Comparison of ENCODE assay signal across 16 cellular contexts in genomic region chr1:169594391-169594790, GRCh38. TPM values are rescaled to one million over a fixed set of nuclear protein-coding genes. Genes with fewer than 3 reads are reported as not detected.
DNase-seq lines count a peak whose midpoint lies in the region; ATAC-seq, FAIRE-seq and TF ChIP-seq lines count a peak whose summit lies in the region.
"Had no signal": no experiment of that assay in that cellular context is flagged by ENCODE, and none has a peak within 500 bp of the region (broad histone marks: within the 10 kb centered on the region; RNA-seq: fewer than 3 reads in every experiment).

No MANE protein-coding gene starts in this region.

- CTCF ChIA-PET in GM12878 (lab: Yijun Ruan, JAX): interaction anchor here (1.7 to 3.8 kb wide), 3 partner anchors 8 to 216 kb away, joined by 5 to 17 read pairs (median 17); partner anchors contain the start of gene F5

- peak; percentile 60 for ATAC-seq in GM18517 (IDR thresholded peaks at IDR 0.05; ENCODE audit: unreplicated experiment)
- peak; percentile 57 for ATAC-seq in GM21360 (IDR thresholded peaks at IDR 0.05; ENCODE audit: unreplicated experiment)
- peak; percentile 76 for ATAC-seq in HG03442 (IDR thresholded peaks at IDR 0.05; ENCODE audit: unreplicated experiment)
- peak; percentile 95 for ATAC-seq in GM12878
- no peak for ATAC-seq in HG03097 (IDR thresholded peaks at IDR 0.05; ENCODE audit: low FRiP score, unreplicated experiment)
- ATAC-seq: left lobe of liver, Right ventricle myocardium inferior had no signal

- RAD21 ChIA-PET in GM12878 (lab: Charles Lee; ENCODE audit: unreplicated experiment): interaction anchor here (1.9 to 2.1 kb wide), 2 partner anchors 42 to 118 kb away, joined by 5 to 8 read pairs; no protein-coding TSS in a partner anchor

- SMC1A ChIA-PET in GM12878 (lab: Charles Lee; ENCODE audit: uncharacterized antibody, unreplicated experiment): interaction anchor here (1.0 to 3.8 kb wide), 6 partner anchors 8 to 118 kb away, joined by 3 to 20 read pairs (median 6); no protein-coding TSS in a partner anchor

- peak; percentile 88 for FAIRE-seq in GM12878 (lab: Jason Lieb, UNC)

- H4K20me1 ChIP-seq in GM12878 (ENCODE audit: control insufficient read depth, insufficient read depth): no peaks in the 10 kb centered on the region

- no peak for TF ChIP-seq RAD21 in GM12878 (IDR thresholded peaks at IDR 0.05; ENCODE audit: insufficient read depth, low read depth, low read length)

- H3K36me3 ChIP-seq in GM12878 (ENCODE audit: control insufficient read depth in 2 of 2, insufficient read depth in 2 of 2, low read length in 1 of 2): no peaks in the 10 kb centered on the region
- H3K36me3 ChIP-seq: ascending aorta, HAP-1, stomach had no signal

- no TSS peak for BruUV-seq in GM12878 (replicated peaks; lab: Mats Ljungman, UMichigan)

- POLR2A ChIA-PET in GM12878 (lab: Charles Lee): no interaction called here

- 2% methylated on average over 3 of the region's 3 CpGs for WGBS in GM12878 (ENCODE audit: insufficient coverage, insufficient replicate concordance, low lambda C conversion rate, missing lambda C conversion rate)

- H3K4me1 ChIP-seq in GM12878 (ENCODE audit: control insufficient read depth, insufficient read depth, low read length): peaks cover 12% of the 10 kb centered on the region
- H3K4me1 ChIP-seq: ascending aorta, HAP-1, stomach had no signal

- H3K4me3 ChIP-seq in GM12878: peak overlapping the region; percentile 30; the same call in 1 of the 2 replicates
- H3K4me3 ChIP-seq: ascending aorta, HAP-1, stomach had no signal

- no peaks in the 10 kb centered on the region for H3K27me3 ChIP-seq in GM12878 (replicated peaks in 1 of 2; ENCODE audit: control insufficient read depth in 2 of 2, insufficient read depth in 2 of 2, low read length in 1 of 2)
- H3K27me3 ChIP-seq: ascending aorta, stomach had no signal

- intact Hi-C loops in GM12878 (cut with micrococcal nuclease; ENCODE audit: unreplicated experiment): no loop called here

- H2AFZ ChIP-seq in GM12878 (ENCODE audit: control insufficient read depth, low read depth, low read length): no peak overlapping the region

- H3K4me2 ChIP-seq in GM12878 (ENCODE audit: control insufficient read depth, insufficient read depth): peak overlapping the region; percentile 63

- H3K79me2 ChIP-seq in GM12878 (ENCODE audit: control insufficient read depth, insufficient read depth, low read length): no peaks in the 10 kb centered on the region

- H3K9me3 ChIP-seq in GM12878 (replicated peaks; ENCODE audit: control insufficient read depth, insufficient read depth, low read length): no peaks in the 10 kb centered on the region
- H3K9me3 ChIP-seq: ascending aorta, HAP-1, stomach had no signal

- H3K27ac ChIP-seq in GM12878 (ENCODE audit: control insufficient read depth, insufficient read depth): no peak overlapping the region
- H3K27ac ChIP-seq: ascending aorta, stomach had no signal

- in situ Hi-C loops in GM12878 (cut with MboI): no loop called here

- no peak overlapping the region for H3K9ac ChIP-seq in GM12878 (ENCODE audit: control insufficient read depth, insufficient read depth, low read length)

- DNase-seq in GM12878 (ENCODE audit: low read depth, low spot score) (peak; percentile 76), NCI-H2029 treated with DMSO at 0.1 percent for 48 hours (lab: John Stamatoyannopoulos, UW) (no peak), SIG-M5 treated with dmso at 0.1 percent for 504 hours (lab: John Stamatoyannopoulos, UW; ENCODE audit: unreplicated experiment) (no peak)
- DNase-seq: Calu3, NCI-H1092, NCI-H526, stomach had no signal

- no peak for TF ChIP-seq POLR2A in GM12878 (IDR thresholded peaks at IDR 0.05; ENCODE audit: low read depth, low read length)

- peak; percentile 61 to 75; a peak in 2 of 4 replicates for TF ChIP-seq EP300 in GM12878 (IDR thresholded peaks at IDR 0.05; ENCODE audit: borderline replicate concordance in 1 of 2, control insufficient read depth in 1 of 2, low read depth in 2 of 2, low read length in 2 of 2)

- no peak for TF ChIP-seq CTCF in GM12878 (IDR thresholded peaks at IDR 0.05 in 2 of 3, conservative IDR thresholded peaks at IDR 0.05 in 1 of 3; ENCODE audit: control insufficient read depth in 2 of 3, extremely low read depth in 1 of 3, insufficient read depth in 1 of 3, low read depth in 3 of 3, low read length in 3 of 3)

TF ChIP-seq in GM12878, 131 proteins besides CTCF, POLR2A, EP300 and RAD21 (continues in another document):
- no peak for TF ChIP-seq LARP7 (IDR thresholded peaks at IDR 0.05)
- no peak for TF ChIP-seq CBX3 (IDR thresholded peaks at IDR 0.05; ENCODE audit: borderline replicate concordance, low read depth)
- TF ChIP-seq ZZZ3 (IDR thresholded peaks at IDR 0.05; ENCODE audit: control insufficient read depth, insufficient read length, low read depth): no peak
- TF ChIP-seq BCL3 (IDR thresholded peaks at IDR 0.05; ENCODE audit: borderline replicate concordance, insufficient read depth, low read depth, low read length, poor library complexity, severe bottlenecking): peak; percentile 47
- TF ChIP-seq EGR1 (IDR thresholded peaks at IDR 0.05; ENCODE audit: borderline replicate concordance in 1 of 2, low read depth in 2 of 2, low read length in 2 of 2): no peak
- no peak; the same call in 1 of the 2 replicates for TF ChIP-seq CHD2 (IDR thresholded peaks at IDR 0.05; ENCODE audit: borderline replicate concordance, low read depth, low read length)
- peak; percentile 69; the same call in 1 of the 2 replicates for TF ChIP-seq IRF4 (IDR thresholded peaks at IDR 0.05; ENCODE audit: low read depth, low read length)
- no peak for TF ChIP-seq FOXK2 (IDR thresholded peaks at IDR 0.05)
- no peak for TF ChIP-seq POU2F2 (IDR thresholded peaks at IDR 0.05; ENCODE audit: borderline replicate concordance, low read depth, low read length)
- TF ChIP-seq ATF7 (IDR thresholded peaks at IDR 0.05; ENCODE audit: low read depth): 0 out of 2 replicates have a peak, but pooled peaks have one; percentile 37
- no peak for TF ChIP-seq ETV6 (conservative IDR thresholded peaks at IDR 0.05 in 1 of 2, IDR thresholded peaks at IDR 0.05 in 1 of 2; ENCODE audit: borderline replicate concordance in 1 of 2, low read depth in 1 of 2)
- TF ChIP-seq NFIC (IDR thresholded peaks at IDR 0.05; ENCODE audit: low read depth, low read length): peak; percentile 43
- TF ChIP-seq RAD51 (IDR thresholded peaks at IDR 0.05): no peak
- TF ChIP-seq KAT2A (conservative IDR thresholded peaks at IDR 0.05; ENCODE audit: control insufficient read depth, low read depth, low read length): no peak

RNA-seq across cellular contexts. Expression of gene F5, which starts 8.1 kb away (rescaled TPM):
- total RNA-seq in GM12878 (2013; cell fraction: nucleolus; rRNA removed): not detected in 2 replicates
- total RNA-seq in GM12878 (2014; rRNA removed) (under 0.01 and 0.22 TPM in 2 replicates), GM12878 (2014; rRNA removed; fragmentation: Illumina TruSeq; extraction: Trizol) (0.09 and 0.18 TPM in 2 replicates), GM12878 (2021) (0.29 and 0.72 TPM in 2 replicates)
- polyA plus RNA-seq in GM12878 (2011; ENCODE audit: low read depth): not detected
- polyA plus RNA-seq in GM12878 (2011; rRNA removed) (3.8 and 4.9 TPM in 2 replicates), GM12878 (2014; fragmentation: Illumina TruSeq; extraction: Trizol) (0.40 and 0.54 TPM in 2 replicates), GM12878 (2014; fragmentation: Nextera tagmentation; extraction: Ambion mirVana) (under 1 TPM; 0.29 to 0.46 TPM), GM12878 (2014; rRNA removed) (0.09 and 0.47 TPM in 2 replicates), GM12878 (2016; fragmentation: Nextera tagmentation; extraction: Ambion mirVana) (under 1 TPM; 0.13 to 0.35 TPM)
- 2.1 and 3.1 TPM in 2 replicates for polyA plus RNA-seq in GM12878 (2011; cell fraction: cytosol; rRNA removed)
- polyA plus RNA-seq in GM12878 (2011; cell fraction: nucleus; rRNA removed): 5.9 and 8.1 TPM in 2 replicates
- 0.12 and 0.15 TPM in 2 replicates for polyA plus RNA-seq in GM12878 (2012)
- polyA minus RNA-seq in GM12878 (2011; rRNA and poly(A)+ RNA removed): 3.3 and 4.9 TPM in 2 replicates
- polyA minus RNA-seq in GM12878 (2011; cell fraction: cytosol; rRNA and poly(A)+ RNA removed): 1.9 and 3.3 TPM in 2 replicates
- 4.5 and 4.7 TPM in 2 replicates for polyA minus RNA-seq in GM12878 (2011; cell fraction: nucleus; rRNA and poly(A)+ RNA removed)
- total RNA-seq: ascending aorta, glomerular endothelial cell had no signal

RNA-seq across cellular contexts. Expression of gene SELP, which starts 35.5 kb away (rescaled TPM):
- not detected in 2 replicates for total RNA-seq in GM12878 (2013; cell fraction: nucleolus; rRNA removed)
- total RNA-seq in GM12878 (2014; rRNA removed) (not detected in 2 replicates), GM12878 (2014; rRNA removed; fragmentation: Illumina TruSeq; extraction: Trizol) (0.04 TPM in 1 of 2 replicates, not detected in the other), GM12878 (2021) (not detected in 2 replicates)
- not detected for polyA plus RNA-seq in GM12878 (2011; ENCODE audit: low read depth)
- polyA plus RNA-seq in GM12878 (2011; rRNA removed) (0.23 and 0.40 TPM in 2 replicates), GM12878 (2014; fragmentation: Illumina TruSeq; extraction: Trizol) (0.06 TPM in 1 of 2 replicates, not detected in the other), GM12878 (2014; fragmentation: Nextera tagmentation; extraction: Ambion mirVana) (not detected), GM12878 (2014; rRNA removed) (not detected in 2 replicates), GM12878 (2016; fragmentation: Nextera tagmentation; extraction: Ambion mirVana) (not detected)
- polyA plus RNA-seq in GM12878 (2011; cell fraction: cytosol; rRNA removed): 0.10 and 0.19 TPM in 2 replicates
- 0.31 and 0.84 TPM in 2 replicates for polyA plus RNA-seq in GM12878 (2011; cell fraction: nucleus; rRNA removed)
- polyA plus RNA-seq in GM12878 (2012): not detected in 2 replicates
- polyA minus RNA-seq in GM12878 (2011; rRNA and poly(A)+ RNA removed): 0.36 TPM in 1 of 2 replicates, not detected in the other
- polyA minus RNA-seq in GM12878 (2011; cell fraction: cytosol; rRNA and poly(A)+ RNA removed): not detected in 2 replicates
- polyA minus RNA-seq in GM12878 (2011; cell fraction: nucleus; rRNA and poly(A)+ RNA removed): 0.29 and 0.48 TPM in 2 replicates
